In the genomic region with DNA sequence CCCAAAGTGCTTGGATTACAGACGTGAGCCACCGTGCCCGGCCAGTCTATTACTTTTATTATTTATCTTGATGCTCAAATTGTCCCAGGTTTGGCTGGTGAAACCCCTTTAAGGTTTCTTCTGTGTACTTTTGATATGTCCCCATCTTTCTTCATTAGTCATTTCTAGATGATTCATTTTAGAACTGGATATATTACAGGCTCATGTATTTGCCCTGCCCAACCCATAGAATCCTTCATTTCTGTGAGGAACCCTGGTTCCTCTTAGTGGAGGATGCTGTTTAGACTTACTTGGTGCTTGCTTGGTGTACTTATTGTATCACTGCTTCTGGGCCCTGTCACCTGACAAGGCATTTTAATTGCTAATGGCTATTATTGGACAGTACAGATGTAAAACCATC, we compare ENCODE assay signal across 17 cellular contexts. TPM values are rescaled to one million over a fixed set of nuclear protein-coding genes. Genes with fewer than 3 reads are reported as not detected.
DNase-seq lines count a peak whose midpoint lies in the region; ATAC-seq and TF ChIP-seq lines count a peak whose summit lies in the region.
"Had no signal": no experiment of that assay in that cellular context is flagged by ENCODE, and none has a peak within 500 bp of the region (broad histone marks: within the 10 kb centered on the region; RNA-seq: fewer than 3 reads in every experiment).

No MANE protein-coding gene starts in this region.

- no peak for DNase-seq in activated CD4-positive, CD25-positive, alpha-beta regulatory T cell treated with anti-CD3 and anti-CD28 coated beads, Interleukin-2, amount 50 U/mL, for 72 hours
- no peak for DNase-seq in activated naive CD8-positive, alpha-beta T cell treated with anti-CD3 and anti-CD28 coated beads for 36 hours
- DNase-seq in osteoblast (ENCODE audit: insufficient read length, low spot score, missing footprints) (peak; percentile 39), hepatic stellate cell (ENCODE audit: low spot score) (no peak)
- DNase-seq: caudate nucleus; DND-41; gastrocnemius medialis; NCI-H187 treated with DMSO at 0.1 percent for 48 hours; NCI-H510A treated with DMSO at 0.1 percent for 48 hours; right lobe of liver; stimulated activated CD4-positive, alpha-beta T cell treated with anti-CD3 and anti-CD28 coated beads, Interleukin-1b, Interleukin-23, amount 100 ng/mL, for 48 hours had no signal

- H2AFZ ChIP-seq in osteoblast (ENCODE audit: low read length) = no peak overlapping the region

- ATAC-seq in activated CD4-positive, CD25-positive, alpha-beta regulatory T cell treated with anti-CD3 and anti-CD28 coated beads, Interleukin-2, amount 50 U/mL, for 24 hours = peak; percentile 69 to 72
- ATAC-seq in GM18868 (IDR thresholded peaks at IDR 0.05; ENCODE audit: unreplicated experiment) (peak; percentile 58), GM19035 (IDR thresholded peaks at IDR 0.05; ENCODE audit: unreplicated experiment) (no peak), GM18519 (IDR thresholded peaks at IDR 0.05; ENCODE audit: low FRiP score, unreplicated experiment) (no peak)

- H3K9me3 Mint-ChIP-seq in activated naive CD8-positive, alpha-beta T cell treated with anti-CD3 and anti-CD28 coated beads for 36 hours = peaks cover 19% of the 10 kb centered on the region

- H3K27me3 Mint-ChIP-seq in activated naive CD8-positive, alpha-beta T cell treated with anti-CD3 and anti-CD28 coated beads for 36 hours = no peaks in the 10 kb centered on the region

- peaks cover 67% of the 10 kb centered on the region for H4K20me1 ChIP-seq in osteoblast (ENCODE audit: insufficient read depth, low read length)

- peaks cover 8% of the 10 kb centered on the region for H3K36me3 ChIP-seq in osteoblast (ENCODE audit: insufficient read depth, low read length)
- H3K36me3 ChIP-seq: thoracic aorta had no signal

- H3K27ac ChIP-seq in osteoblast (ENCODE audit: low read depth, low read length) = no peak overlapping the region
- H3K27ac ChIP-seq: C4-2B, gastrocnemius medialis, right lobe of liver, thoracic aorta had no signal

- H3K27me3 ChIP-seq in osteoblast (ENCODE audit: insufficient read depth, low read length) = no peaks in the 10 kb centered on the region
- H3K27me3 ChIP-seq: gastrocnemius medialis, right lobe of liver had no signal

- H3K4me1 Mint-ChIP-seq in activated naive CD8-positive, alpha-beta T cell treated with anti-CD3 and anti-CD28 coated beads for 36 hours = peaks cover 79% of the 10 kb centered on the region

- H3K4me3 Mint-ChIP-seq in activated naive CD8-positive, alpha-beta T cell treated with anti-CD3 and anti-CD28 coated beads for 36 hours = peak overlapping the region; percentile 46

- no peaks in the 10 kb centered on the region for H3K9me3 ChIP-seq in osteoblast (ENCODE audit: low read depth, low read length)
- H3K9me3 ChIP-seq: gastrocnemius medialis, right lobe of liver, thoracic aorta had no signal

- H3K27ac Mint-ChIP-seq in activated naive CD8-positive, alpha-beta T cell treated with anti-CD3 and anti-CD28 coated beads for 36 hours = peak overlapping the region; percentile 77

- H3K4me3 ChIP-seq in osteoblast (ENCODE audit: insufficient read depth, low read length) = no peak overlapping the region
- H3K4me3 ChIP-seq: gastrocnemius medialis, right lobe of liver, thoracic aorta had no signal

- peaks cover 16% of the 10 kb centered on the region for H3K4me1 ChIP-seq in osteoblast (ENCODE audit: insufficient read depth, low read length)

- peaks cover 91% of the 10 kb centered on the region for H3K79me2 ChIP-seq in osteoblast (ENCODE audit: insufficient read depth, low read length)

- peaks cover 49% of the 10 kb centered on the region for H3K36me3 Mint-ChIP-seq in activated naive CD8-positive, alpha-beta T cell treated with anti-CD3 and anti-CD28 coated beads for 36 hours

- no peak overlapping the region for H3K4me2 ChIP-seq in osteoblast (ENCODE audit: insufficient read depth, low read length)

- TF ChIP-seq CTCF in osteoblast (IDR thresholded peaks at IDR 0.05; ENCODE audit: extremely low read depth, low read depth, low read length) = no peak

RNA-seq across cellular contexts. Expression of gene KCMF1, which starts 40.1 kb away (rescaled TPM):
- 100 to 1,000 TPM; 101 to 111 TPM for total RNA-seq in activated naive CD8-positive, alpha-beta T cell treated with anti-CD3 and anti-CD28 coated beads for 36 hours
- total RNA-seq in osteoblast = 68.7 and 74.2 TPM in 2 replicates

Comparison
In these comparisons a context has a peak if more than half of its experiments do, and no peak if none do; other contexts are left out.
1. ATAC-seq: peak in activated CD4-positive, CD25-positive, alpha-beta regulatory T cell treated with anti-CD3 and anti-CD28 coated beads, Interleukin-2, amount 50 U/mL, for 24 hours (2 of 2) and GM18868 (single experiment); none in GM19035 (single experiment) and GM18519 (single experiment).